ENCODE assay signal across 18 cellular contexts in genomic region chr6:43948527-43949450, GRCh38.
DNase-seq lines count a peak whose midpoint lies in the region; ATAC-seq lines count a peak whose summit lies in the region.
"Had no signal": no experiment of that assay in that cellular context is flagged by ENCODE, and none has a peak within 500 bp of the region (broad histone marks: within the 10 kb centered on the region; RNA-seq: fewer than 3 reads in every experiment).

No MANE protein-coding gene starts in this region.

- H3K27ac ChIP-seq in HUES48 (ENCODE audit: low read depth, low read length): peak overlapping the region; percentile 12
- peak overlapping the region; percentile 51 for H3K27ac ChIP-seq in mesendoderm (ENCODE audit: low read depth, low read length)
- H3K27ac ChIP-seq: 22Rv1 had no signal

- no peak overlapping the region for H3K4ac ChIP-seq in mesendoderm (ENCODE audit: low read depth, low read length)

- H2AK5ac ChIP-seq in mesendoderm (ENCODE audit: low read length): no peak overlapping the region

- H4K5ac ChIP-seq in mesendoderm (ENCODE audit: low read length): no peak overlapping the region

- H3K4me2 ChIP-seq in mesendoderm (ENCODE audit: low read length): no peak overlapping the region

- H3K4me1 ChIP-seq in HUES48 (ENCODE audit: control insufficient read depth, insufficient read depth, low read length) (peaks cover 4% of the 10 kb centered on the region; the same call in 1 of the 2 replicates), mesendoderm (ENCODE audit: control insufficient read depth, low read depth, low read length) (no peaks in the 10 kb centered on the region)

- H3K27me3 ChIP-seq in HUES48 (ENCODE audit: control insufficient read depth, insufficient read depth, low read length) (no peaks in the 10 kb centered on the region), mesendoderm (ENCODE audit: insufficient read depth, low read length, poor library complexity) (no peaks in the 10 kb centered on the region)

- H3K36me3 ChIP-seq in HUES48 (ENCODE audit: control insufficient read depth, insufficient read depth, low read length): no peaks in the 10 kb centered on the region
- no peaks in the 10 kb centered on the region for H3K36me3 ChIP-seq in mesendoderm (ENCODE audit: control insufficient read depth, insufficient read depth, low read length)

- H3K79me1 ChIP-seq in mesendoderm (ENCODE audit: low read length): no peaks in the 10 kb centered on the region

- no CpG with 5 or more reads among the region's 5 CpGs for WGBS in mesendoderm (ENCODE audit: extremely low coverage, insufficient coverage, low lambda C conversion rate)

- DNase-seq in NCI-H748 (lab: John Stamatoyannopoulos, UW; ENCODE audit: unreplicated experiment) (peak; percentile 43), NCI-H748 treated with DMSO at 0.1 percent for 48 hours (lab: John Stamatoyannopoulos, UW) (no peak), astrocyte of the hippocampus (ENCODE audit: low read depth, low spot score) (peak; percentile 94), mesendoderm (peak; percentile 22)
- no peak for DNase-seq in activated naive CD4-positive, alpha-beta T cell treated with anti-CD3 and anti-CD28 coated beads, Interleukin-2, amount 50 U/mL, for 16 hours
- DNase-seq: activated B cell treated with CpG ODN at 0.5 μM for 24 hours; activated naive CD8-positive, alpha-beta T cell treated with anti-CD3 and anti-CD28 coated beads, Interleukin-2, amount 10 ng/mL, durations not matched to agents 7 days and 5 days; DMS79; GOT3; kidney glomerular epithelial cell; NCI-H1436 treated with DMSO at 0.1 percent for 48 hours; NCI-H446 treated with DMSO at 0.1 percent for 48 hours; PC-3; stimulated activated CD4-positive, alpha-beta T cell treated with anti-CD3 and anti-CD28 coated beads, Interleukin-15, amount 100 ng/mL, for 24 hours had no signal

- no peak overlapping the region for H3K9ac ChIP-seq in HUES48 (ENCODE audit: low read depth, low read length)
- H3K9ac ChIP-seq in mesendoderm (ENCODE audit: low read length): no peak overlapping the region

- no peak overlapping the region for H2BK15ac ChIP-seq in mesendoderm (replicated peaks; ENCODE audit: low read depth)

- H2BK120ac ChIP-seq in mesendoderm (ENCODE audit: low read depth, low read length): no peak overlapping the region

- ATAC-seq in GM18858 (IDR thresholded peaks at IDR 0.05; ENCODE audit: unreplicated experiment): no peak
- no peak for ATAC-seq in HG02763 (IDR thresholded peaks at IDR 0.05; ENCODE audit: unreplicated experiment)
- ATAC-seq: PC-3 had no signal

- H3K9me3 ChIP-seq in HUES48 (ENCODE audit: control insufficient read depth, insufficient read depth, low read length): no peaks in the 10 kb centered on the region

- H3K4me3 ChIP-seq in HUES48 (ENCODE audit: low read depth, low read length) (no peak overlapping the region), mesendoderm (ENCODE audit: low read length) (no peak overlapping the region)

- H2BK5ac ChIP-seq in mesendoderm (ENCODE audit: low read length): peak overlapping the region; percentile 12

- H3K18ac ChIP-seq in mesendoderm (ENCODE audit: low read length): no peak overlapping the region

- H3K56ac ChIP-seq in mesendoderm (ENCODE audit: low read length): peak overlapping the region; percentile 57

- no peak overlapping the region for H4K8ac ChIP-seq in mesendoderm (ENCODE audit: low read depth, low read length)

- no peaks in the 10 kb centered on the region for H3K79me2 ChIP-seq in mesendoderm (ENCODE audit: control insufficient read depth, insufficient read depth, low read length)

- no peak overlapping the region for H3K23ac ChIP-seq in mesendoderm (ENCODE audit: low read length)

Comparison
In these comparisons a context has a peak if more than half of its experiments do, and no peak if none do; other contexts are left out.
1. DNase-seq: peak in NCI-H748 (single experiment), astrocyte of the hippocampus (single experiment) and mesendoderm (single experiment); none in NCI-H748 treated with DMSO at 0.1 percent for 48 hours (single experiment) and activated naive CD4-positive, alpha-beta T cell treated with anti-CD3 and anti-CD28 coated beads, Interleukin-2, amount 50 U/mL, for 16 hours (single experiment).